23 cellular contexts compared by ENCODE assay signal in the genomic region with DNA sequence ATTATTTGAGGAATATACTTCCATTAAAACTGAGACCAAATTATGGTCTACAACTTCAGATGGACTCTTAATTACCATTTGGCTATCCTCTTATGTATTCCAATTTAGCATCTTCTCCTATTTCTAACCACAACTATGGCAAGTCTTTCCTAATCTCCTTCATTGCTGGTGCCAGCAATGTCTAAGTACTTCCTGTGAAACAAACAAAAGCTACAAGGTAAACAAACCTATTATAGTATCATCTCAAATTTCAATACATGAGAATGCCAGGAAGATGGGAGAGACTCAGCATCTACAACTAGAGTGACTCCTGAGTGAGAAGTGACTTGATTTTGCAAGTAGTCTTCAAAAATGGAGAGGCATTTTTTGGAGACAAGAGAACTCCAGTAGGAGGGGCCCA.
DNase-seq lines count a peak whose midpoint lies in the region; ATAC-seq and TF ChIP-seq lines count a peak whose summit lies in the region.
"Had no signal": no experiment of that assay in that cellular context is flagged by ENCODE, and none has a peak within 500 bp of the region (broad histone marks: within the 10 kb centered on the region; RNA-seq: fewer than 3 reads in every experiment).

No MANE protein-coding gene starts in this region.

- no peak for TF ChIP-seq RAD21 in IMR-90 (IDR thresholded peaks at IDR 0.05; ENCODE audit: low read length)

- POLR2A ChIA-PET in IMR-90 (lab: Charles Lee; ENCODE audit: unreplicated experiment) (no interaction called here), A673 (lab: Charles Lee; ENCODE audit: low non-redundant PET) (no interaction called here)

- H3K4me3 Mint-ChIP-seq in Calu3 (ENCODE audit: low read depth, unreplicated experiment) (no peak overlapping the region), CD14-positive monocyte (no peak overlapping the region)
- H3K4me3 Mint-ChIP-seq: activated naive CD8-positive, alpha-beta T cell treated with anti-CD3 and anti-CD28 coated beads, Interleukin-2, amount 50 U/mL, for 24 hours; CD4-positive, CD25-positive, alpha-beta regulatory T cell; dendritic cell treated with granulocyte-macrophage colony-stimulating factor and Interleukin-4, amounts not matched to agents 40 ng/mL and 50 ng/mL, for 4 days; mesothelial cell of epicardium; T-helper 1 cell treated with Interleukin-12 subunit alpha and Interleukin-12 subunit beta and Interleukin-4 antibody, amounts not matched to agents 30 μg/mL and 1 μg/mL, for 36 hours had no signal

- no peaks in the 10 kb centered on the region for H3K9me1 ChIP-seq in IMR-90 (ENCODE audit: insufficient read depth, low read length)

- no peak overlapping the region for H4K8ac ChIP-seq in IMR-90 (ENCODE audit: low read depth in 2 of 2, low read length in 2 of 2)

- H3K27me3 ChIP-seq in IMR-90 (ENCODE audit: control insufficient read depth, insufficient read depth, low read length) (no peaks in the 10 kb centered on the region), A673 (replicated peaks; ENCODE audit: insufficient read depth, low read depth, low read length, poor library complexity) (no peaks in the 10 kb centered on the region)
- H3K27me3 ChIP-seq: cardiac muscle cell, left lung had no signal

- no peak for DNase-seq in Calu3
- peak; percentile 6 for DNase-seq in IMR-90
- peak; percentile 27 for DNase-seq in SW480 (ENCODE audit: low spot score)
- peak; percentile 33 for DNase-seq in fibroblast of peridontal ligament (ENCODE audit: extremely low read depth)
- DNase-seq in CD14-positive monocyte (ENCODE audit: low spot score) = no peak
- DNase-seq in A673 (ENCODE audit: low spot score) = no peak
- DNase-seq in NCI-H1092 treated with DMSO at 0.1 percent for 48 hours (lab: John Stamatoyannopoulos, UW) = no peak
- DNase-seq: activated effector memory CD4-positive, alpha-beta T cell treated with anti-CD3 and anti-CD28 coated beads, Interleukin-2, amount 50 U/mL, for 16 hours; activated naive CD8-positive, alpha-beta T cell treated with anti-CD3 and anti-CD28 coated beads, Interleukin-2, amount 50 U/mL, for 24 hours; CD4-positive, CD25-positive, alpha-beta regulatory T cell; left lung; NCI-H2171 treated with DMSO at 0.1 percent for 48 hours; stimulated activated CD4-positive, alpha-beta T cell treated with anti-CD3 and anti-CD28 coated beads, Interleukin-2, amount 100 ng/mL, for 24 hours; stimulated activated naive CD4-positive, alpha-beta T cell had no signal

- H2AK9ac ChIP-seq in IMR-90 (replicated peaks; ENCODE audit: low read depth, low read length, poor library complexity) = no peak overlapping the region

- H3K4me1 Mint-ChIP-seq in Calu3 (ENCODE audit: low read depth, unreplicated experiment) = peaks cover 28% of the 10 kb centered on the region
- no peaks in the 10 kb centered on the region for H3K4me1 Mint-ChIP-seq in CD14-positive monocyte
- H3K4me1 Mint-ChIP-seq: activated naive CD8-positive, alpha-beta T cell treated with anti-CD3 and anti-CD28 coated beads, Interleukin-2, amount 50 U/mL, for 24 hours; mesothelial cell of epicardium had no signal

- CTCF ChIA-PET in Calu3 (lab: Charles Lee) = no interaction called here
- CTCF ChIA-PET in IMR-90 (lab: Yijun Ruan, JAX) = no interaction called here
- CTCF ChIA-PET in A673 (lab: Charles Lee) = no interaction called here

- no peak overlapping the region for H3K23ac ChIP-seq in IMR-90 (ENCODE audit: low read depth, low read length)

- H3K36me3 ChIP-seq in IMR-90 (ENCODE audit: control insufficient read depth, insufficient read depth, low read length) (no peaks in the 10 kb centered on the region), A673 (ENCODE audit: insufficient read depth, low read length, poor library complexity, severe bottlenecking) (no peaks in the 10 kb centered on the region)
- H3K36me3 ChIP-seq: cardiac muscle cell, left lung, thoracic aorta had no signal

- no peak overlapping the region for H3K4me2 ChIP-seq in IMR-90 (ENCODE audit: low read depth, low read length)

- H4K20me1 ChIP-seq in IMR-90 (ENCODE audit: insufficient read depth, low read length) = no peaks in the 10 kb centered on the region

- no peaks in the 10 kb centered on the region for H3K79me1 ChIP-seq in IMR-90 (ENCODE audit: low read depth in 1 of 2, low read length in 2 of 2)

- no peak overlapping the region for H3K18ac ChIP-seq in IMR-90 (ENCODE audit: low read depth, low read length)

- H3K9me3 ChIP-seq in IMR-90 (ENCODE audit: control insufficient read depth, insufficient read depth, low read length) (no peaks in the 10 kb centered on the region), A673 (ENCODE audit: low read depth, low read length, poor library complexity, severe bottlenecking) (no peaks in the 10 kb centered on the region)
- H3K9me3 ChIP-seq: left lung, thoracic aorta had no signal

- H3K9ac ChIP-seq in IMR-90 (ENCODE audit: low read depth, low read length) = no peak overlapping the region

- H3K4ac ChIP-seq in IMR-90 (ENCODE audit: low read depth, low read length) = no peak overlapping the region

- H3K36me3 Mint-ChIP-seq in Calu3 (ENCODE audit: insufficient read depth, unreplicated experiment) (no peaks in the 10 kb centered on the region), CD14-positive monocyte (no peaks in the 10 kb centered on the region)
- H3K36me3 Mint-ChIP-seq: CD4-positive, CD25-positive, alpha-beta regulatory T cell; mesothelial cell of epicardium had no signal

- TF ChIP-seq POLR2A in IMR-90 (IDR thresholded peaks at IDR 0.05; ENCODE audit: low read depth, low read length) = no peak

- H3K27ac Mint-ChIP-seq in Calu3 (ENCODE audit: unreplicated experiment) = peak overlapping the region; percentile 14
- no peak overlapping the region for H3K27ac Mint-ChIP-seq in CD14-positive monocyte
- H3K27ac Mint-ChIP-seq: activated naive CD8-positive, alpha-beta T cell treated with anti-CD3 and anti-CD28 coated beads, Interleukin-2, amount 50 U/mL, for 24 hours; CD4-positive, CD25-positive, alpha-beta regulatory T cell; dendritic cell treated with granulocyte-macrophage colony-stimulating factor and Interleukin-4, amounts not matched to agents 40 ng/mL and 50 ng/mL, for 4 days; mesothelial cell of epicardium; progenitor cell of endocrine pancreas; T-helper 1 cell treated with Interleukin-12 subunit alpha and Interleukin-12 subunit beta and Interleukin-4 antibody, amounts not matched to agents 30 μg/mL and 1 μg/mL, for 36 hours had no signal

- no peak overlapping the region for H2BK15ac ChIP-seq in IMR-90 (ENCODE audit: low read depth, low read length)

- H3K14ac ChIP-seq in IMR-90 (replicated peaks; ENCODE audit: low read depth, low read length) = no peak overlapping the region

- H3K4me1 ChIP-seq in IMR-90 (ENCODE audit: control insufficient read depth, insufficient read depth, low read length) = no peaks in the 10 kb centered on the region
- H3K4me1 ChIP-seq in A673 (ENCODE audit: insufficient read depth, low read length, poor library complexity, severe bottlenecking) = peaks cover 7% of the 10 kb centered on the region
- H3K4me1 ChIP-seq: left lung had no signal

- intact Hi-C loops in Calu3 (cut with micrococcal nuclease; ENCODE audit: unreplicated experiment) = loop anchor here (5.0 kb wide), 2 partner anchors 78 to 313 kb away; no protein-coding TSS in a partner anchor
- intact Hi-C loops in IMR-90 (cut with micrococcal nuclease) = no loop called here
- intact Hi-C loops in CD14-positive monocyte (cut with micrococcal nuclease) = no loop called here
- intact Hi-C loops in A673 (cut with micrococcal nuclease; ENCODE audit: unreplicated experiment) = no loop called here

- H3K4me3 ChIP-seq in IMR-90 (ENCODE audit: insufficient read depth, low read depth, low read length) (no peak overlapping the region), A673 (ENCODE audit: low read depth, low read length, poor library complexity, severe bottlenecking) (no peak overlapping the region)
- H3K4me3 ChIP-seq: cardiac muscle cell, left lung, skin epidermis, thoracic aorta had no signal

- H2AK5ac ChIP-seq in IMR-90 (ENCODE audit: low read depth, low read length) = no peak overlapping the region

- no peak overlapping the region for H2BK5ac ChIP-seq in IMR-90 (ENCODE audit: low read depth, low read length, poor library complexity, severe bottlenecking)

- no peak for TF ChIP-seq CTCF in Calu3 (IDR thresholded peaks at IDR 0.05; ENCODE audit: unreplicated experiment)
- TF ChIP-seq CTCF in IMR-90 (conservative IDR thresholded peaks at IDR 0.05; ENCODE audit: low read depth, low read length) = no peak
- TF ChIP-seq CTCF in CD14-positive monocyte (IDR thresholded peaks at IDR 0.05) = no peak
- no peak for TF ChIP-seq CTCF in A673 (conservative IDR thresholded peaks at IDR 0.05; ENCODE audit: low read depth, low read length)

- H2BK120ac ChIP-seq in IMR-90 (ENCODE audit: low read depth, low read length) = no peak overlapping the region

- no peak overlapping the region for H2BK20ac ChIP-seq in IMR-90 (ENCODE audit: low read depth, low read length)

- in situ Hi-C loops in IMR-90 (cut with MboI; ENCODE audit: low sequenced_read_pairs) = no loop called here

- H2AFZ ChIP-seq in IMR-90 (replicated peaks; ENCODE audit: low read length, poor library complexity) = no peak overlapping the region

- H3K27ac ChIP-seq in IMR-90 (ENCODE audit: insufficient read depth, low read length) (no peak overlapping the region), A673 (ENCODE audit: low read depth, low read length, poor library complexity, severe bottlenecking) (no peak overlapping the region)
- H3K27ac ChIP-seq: cardiac muscle cell, epithelial cell of prostate, left lung, skin epidermis, thoracic aorta had no signal

- no peak overlapping the region for H3K56ac ChIP-seq in IMR-90 (ENCODE audit: extremely low read depth, insufficient read depth, low read length)

- H3K27me3 Mint-ChIP-seq in Calu3 (ENCODE audit: unreplicated experiment) = no peaks in the 10 kb centered on the region
- H3K27me3 Mint-ChIP-seq in CD14-positive monocyte (ENCODE audit: low read depth in 3 of 3) = no peaks in the 10 kb centered on the region
- H3K27me3 Mint-ChIP-seq: activated naive CD8-positive, alpha-beta T cell treated with anti-CD3 and anti-CD28 coated beads, Interleukin-2, amount 50 U/mL, for 24 hours; CD4-positive, CD25-positive, alpha-beta regulatory T cell; dendritic cell treated with granulocyte-macrophage colony-stimulating factor and Interleukin-4, amounts not matched to agents 40 ng/mL and 50 ng/mL, for 4 days; progenitor cell of endocrine pancreas had no signal

- ATAC-seq in IMR-90 (ENCODE audit: low read depth) (no peak), HG02840 (IDR thresholded peaks at IDR 0.05; ENCODE audit: low FRiP score, unreplicated experiment) (no peak)
- ATAC-seq: activated naive CD8-positive, alpha-beta T cell treated with anti-CD3 and anti-CD28 coated beads, Interleukin-2, amount 50 U/mL, for 24 hours; left lung had no signal

- no peak overlapping the region for H4K91ac ChIP-seq in IMR-90 (ENCODE audit: insufficient read depth, low read depth, low read length)

- dilution Hi-C loops in IMR-90 (cut with HindIII; ENCODE audit: low sequenced_read_pairs, unreplicated experiment) = no loop called here

- no peak overlapping the region for H4K5ac ChIP-seq in IMR-90 (ENCODE audit: low read depth, low read length)

- BruUV-seq in Calu3 (replicated peaks; lab: Mats Ljungman, UMichigan) (no TSS peak), IMR-90 (replicated peaks; lab: Mats Ljungman, UMichigan) (no TSS peak), A673 (replicated peaks; lab: Mats Ljungman, UMichigan) (no TSS peak)

- peaks cover 4% of the 10 kb centered on the region for H3K9me3 Mint-ChIP-seq in Calu3 (ENCODE audit: low read depth, unreplicated experiment)
- H3K9me3 Mint-ChIP-seq in CD14-positive monocyte = peaks cover 0 to 1% (median 0%) of the 10 kb centered on the region in 7 donors
- H3K9me3 Mint-ChIP-seq: activated naive CD8-positive, alpha-beta T cell treated with anti-CD3 and anti-CD28 coated beads, Interleukin-2, amount 50 U/mL, for 24 hours; CD4-positive, CD25-positive, alpha-beta regulatory T cell; dendritic cell treated with granulocyte-macrophage colony-stimulating factor and Interleukin-4, amounts not matched to agents 40 ng/mL and 50 ng/mL, for 4 days; mesothelial cell of epicardium; T-helper 1 cell treated with Interleukin-12 subunit alpha and Interleukin-12 subunit beta and Interleukin-4 antibody, amounts not matched to agents 30 μg/mL and 1 μg/mL, for 36 hours had no signal

Comparison
In these comparisons a context has a peak if more than half of its experiments do, and no peak if none do; other contexts are left out.
1. DNase-seq: peak in IMR-90 (single experiment), SW480 (single experiment) and fibroblast of peridontal ligament (single experiment); none in Calu3 (single experiment), CD14-positive monocyte (single experiment), A673 (single experiment) and NCI-H1092 treated with DMSO at 0.1 percent for 48 hours (single experiment).